Comparison of ENCODE assay signal across 8 cellular contexts in the genomic region with DNA sequence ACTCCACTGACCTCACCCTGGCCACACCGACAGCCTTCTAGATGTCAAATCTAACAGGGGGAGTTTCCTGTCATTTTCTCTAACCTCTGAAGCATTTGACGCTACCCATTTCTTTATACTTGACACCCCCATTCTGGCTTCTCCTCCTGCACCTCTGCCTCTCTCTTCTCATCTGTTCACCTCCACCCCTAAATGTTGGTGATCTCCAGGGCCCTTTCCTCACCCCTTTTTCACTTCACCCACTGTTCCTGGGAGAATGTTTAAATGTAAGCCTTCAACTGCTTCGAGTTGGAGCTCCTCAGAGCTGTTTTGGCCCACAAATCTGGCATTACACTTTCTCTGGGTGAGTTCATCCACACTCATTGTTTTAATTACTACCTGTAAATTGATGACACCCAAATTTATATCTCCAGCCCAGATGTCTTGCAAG. TPM values are rescaled to one million over a fixed set of nuclear protein-coding genes. Genes with fewer than 3 reads are reported as not detected.
DNase-seq lines count a peak whose midpoint lies in the region; ATAC-seq and TF ChIP-seq lines count a peak whose summit lies in the region.

No MANE protein-coding gene starts in this region.

- H3K4me1 Mint-ChIP-seq in nephron progenitor cell: peaks cover 22% of the 10 kb centered on the region

- no peaks in the 10 kb centered on the region for H3K9me3 Mint-ChIP-seq in nephron progenitor cell

- H3K36me3 Mint-ChIP-seq in nephron progenitor cell (ENCODE audit: low read depth): peaks cover 5% of the 10 kb centered on the region

- peaks cover 0 to 2% (median 0%) of the 10 kb centered on the region in 11 experiments; a peak in 1 of 22 replicates for H4K20me1 ChIP-seq in BLaER1 treated with 17β-estradiol and CSF1 and Interleukin-3, amounts not matched to agents 10 nM and 100 nM

- WGBS in ectodermal cell, 2 experiments: 27 to 28% methylated on average over 3 of the region's 3 CpGs

- H3K4me3 Mint-ChIP-seq in nephron progenitor cell: peak overlapping the region; percentile 87

- no peak for DNase-seq in NB4 (ENCODE audit: low read depth)
- DNase-seq in nephron progenitor cell: no peak
- DNase-seq in kidney tubule cell (ENCODE audit: low spot score): no peak
- DNase-seq in stimulated activated CD4-positive, alpha-beta T cell treated with anti-CD3 and anti-CD28 coated beads, Interleukin-4, amount 100 ng/mL, for 24 hours: no peak

- TF ChIP-seq CTCF in NB4 (IDR thresholded peaks at IDR 0.05; ENCODE audit: low read depth, low read length) (no peak), nephron progenitor cell (IDR thresholded peaks at IDR 0.05) (no peak)

- H3K27ac ChIP-seq in BLaER1 treated with 17β-estradiol and CSF1 and Interleukin-3, amounts not matched to agents 10 nM and 100 nM: peak overlapping the region; percentile 95 to 100 (median 98)
- H3K27ac ChIP-seq in ectodermal cell (ENCODE audit: insufficient read depth, low read depth, low read length, poor library complexity, severe bottlenecking): no peak overlapping the region

- H3K9ac ChIP-seq in BLaER1 treated with 17β-estradiol and CSF1 and Interleukin-3, amounts not matched to agents 10 nM and 100 nM: peak overlapping the region; percentile 92 to 100 (median 98)

- H3K4me1 ChIP-seq in BLaER1 treated with 17β-estradiol and CSF1 and Interleukin-3, amounts not matched to agents 10 nM and 100 nM: peaks cover 19 to 69% (median 59%) of the 10 kb centered on the region in 10 experiments
- H3K4me1 ChIP-seq in ectodermal cell (ENCODE audit: control insufficient read depth, insufficient read depth, low read length): no peaks in the 10 kb centered on the region

- TF ChIP-seq POLR2A in NB4 (IDR thresholded peaks at IDR 0.05; ENCODE audit: extremely low read depth, insufficient read length): no peak

- peak overlapping the region; percentile 72 to 95 (median 82) for H3K4me3 ChIP-seq in BLaER1 treated with 17β-estradiol and CSF1 and Interleukin-3, amounts not matched to agents 10 nM and 100 nM
- H3K4me3 ChIP-seq in NB4 (ENCODE audit: low read depth, low read length) (peak overlapping the region; percentile 85), ectodermal cell (ENCODE audit: insufficient read depth, low read depth, low read length) (peak overlapping the region; percentile 70)

- no peaks in the 10 kb centered on the region for H3K9me3 ChIP-seq in BLaER1 treated with 17β-estradiol and CSF1 and Interleukin-3, amounts not matched to agents 10 nM and 100 nM (replicated peaks in 1 of 11)
- no peaks in the 10 kb centered on the region for H3K9me3 ChIP-seq in ectodermal cell (ENCODE audit: control insufficient read depth, low read length)

- H3K27me3 ChIP-seq in BLaER1 treated with 17β-estradiol and CSF1 and Interleukin-3, amounts not matched to agents 10 nM and 100 nM: no peaks in the 10 kb centered on the region
- H3K27me3 ChIP-seq in ectodermal cell (ENCODE audit: control insufficient read depth, insufficient read depth, low read length, poor library complexity, severe bottlenecking): no peaks in the 10 kb centered on the region

- peak overlapping the region; percentile 89 to 97 (median 94) for H3K4me2 ChIP-seq in BLaER1 treated with 17β-estradiol and CSF1 and Interleukin-3, amounts not matched to agents 10 nM and 100 nM

- ATAC-seq in GM18502 (IDR thresholded peaks at IDR 0.05; ENCODE audit: poor library complexity, unreplicated experiment) (no peak), GM19452 (IDR thresholded peaks at IDR 0.05; ENCODE audit: unreplicated experiment) (no peak)

- no peak overlapping the region for H3K27ac Mint-ChIP-seq in nephron progenitor cell

- H3K36me3 ChIP-seq in BLaER1 treated with 17β-estradiol and CSF1 and Interleukin-3, amounts not matched to agents 10 nM and 100 nM: peaks cover 7 to 35% (median 25%) of the 10 kb centered on the region in 11 experiments; a peak in 19 of 22 replicates
- no peaks in the 10 kb centered on the region for H3K36me3 ChIP-seq in ectodermal cell (ENCODE audit: control insufficient read depth, insufficient read depth, low read length)

- peaks cover 9% of the 10 kb centered on the region for H3K27me3 Mint-ChIP-seq in nephron progenitor cell (ENCODE audit: low read depth, poor library complexity)

RNA-seq across cellular contexts. Expression of gene RABGGTA, which starts 0.5 kb away (rescaled TPM):
- polyA plus RNA-seq in ectodermal cell (2013, experiment 1 of 4): 20.8 TPM
- 18.0 TPM for polyA plus RNA-seq in ectodermal cell (2013, experiment 2 of 4)
- polyA plus RNA-seq in ectodermal cell (2013, experiment 3 of 4): 21.2 TPM
- polyA plus RNA-seq in ectodermal cell (2013, experiment 4 of 4): 20.5 TPM

RNA-seq across cellular contexts. Expression of gene TGM1, which starts 8.9 kb away (rescaled TPM):
- 1.8 TPM for polyA plus RNA-seq in ectodermal cell (2013, experiment 1 of 4)
- 2.5 TPM for polyA plus RNA-seq in ectodermal cell (2013, experiment 2 of 4)
- 2.0 TPM for polyA plus RNA-seq in ectodermal cell (2013, experiment 3 of 4)
- polyA plus RNA-seq in ectodermal cell (2013, experiment 4 of 4): 2.6 TPM

RNA-seq across cellular contexts. Expression of gene DHRS1, which starts 27.7 kb away (rescaled TPM):
- polyA plus RNA-seq in ectodermal cell (2013, experiment 1 of 4): 26.9 TPM
- 22.6 TPM for polyA plus RNA-seq in ectodermal cell (2013, experiment 2 of 4)
- 19.0 TPM for polyA plus RNA-seq in ectodermal cell (2013, experiment 3 of 4)
- polyA plus RNA-seq in ectodermal cell (2013, experiment 4 of 4): 24.3 TPM

RNA-seq across cellular contexts. Expression of gene NOP9, which starts 27.8 kb away (rescaled TPM):
- polyA plus RNA-seq in ectodermal cell (2013, experiment 1 of 4): 26.1 TPM
- 28.6 TPM for polyA plus RNA-seq in ectodermal cell (2013, experiment 2 of 4)
- 19.4 TPM for polyA plus RNA-seq in ectodermal cell (2013, experiment 3 of 4)
- polyA plus RNA-seq in ectodermal cell (2013, experiment 4 of 4): 20.6 TPM

RNA-seq across cellular contexts. Expression of gene TINF2, which starts 29.4 kb away (rescaled TPM):
- polyA plus RNA-seq in ectodermal cell (2013, experiment 1 of 4): 45.5 TPM
- polyA plus RNA-seq in ectodermal cell (2013, experiment 2 of 4): 48.2 TPM
- polyA plus RNA-seq in ectodermal cell (2013, experiment 3 of 4): 41.8 TPM
- 51.6 TPM for polyA plus RNA-seq in ectodermal cell (2013, experiment 4 of 4)
